Comparison of ENCODE assay signal across 8 cellular contexts in genomic region chr1:67766117-67766978, GRCh38.
DNase-seq lines count a peak whose midpoint lies in the region; TF ChIP-seq lines count a peak whose summit lies in the region.

No MANE protein-coding gene starts in this region.

- DNase-seq in KG1 (lab: John Stamatoyannopoulos, UW) (peak; percentile 31), SKM-1 (lab: John Stamatoyannopoulos, UW; ENCODE audit: unreplicated experiment) (peak; percentile 11), breast epithelium (ENCODE audit: low spot score in 2 of 2) (no peak), islet precursor cell (peak; percentile 72), smooth muscle cell (lab: John Stamatoyannopoulos, UW; ENCODE audit: unreplicated experiment) (peak; percentile 10), NCI-H128 (lab: John Stamatoyannopoulos, UW; ENCODE audit: unreplicated experiment) (no peak)

- WGBS in smooth muscle cell (ENCODE audit: low lambda C conversion rate) = 9% methylated on average over 17 of the region's 17 CpGs

- intact Hi-C loops in breast epithelium (cut with DNase I; ENCODE audit: low total_unique reads) = loop anchor here (5.0 kb wide), 1 partner anchor 696 kb away; no protein-coding TSS in a partner anchor

- peaks cover 6% of the 10 kb centered on the region for H4K20me1 ChIP-seq in smooth muscle cell (ENCODE audit: low read depth)

- H3K9me3 ChIP-seq in breast epithelium (no peaks in the 10 kb centered on the region), smooth muscle cell (replicated peaks; ENCODE audit: low read depth) (no peaks in the 10 kb centered on the region)

- peak overlapping the region; percentile 90 for H3K27ac ChIP-seq in ACC112 (ENCODE audit: low read depth, low read length)
- peak overlapping the region in 1 of 2 donors; percentile 20 for H3K27ac ChIP-seq in breast epithelium
- peak overlapping the region; percentile 74 for H3K27ac ChIP-seq in smooth muscle cell (ENCODE audit: low read depth)

- H2AFZ ChIP-seq in ACC112 (ENCODE audit: low read length, unreplicated experiment) (peak overlapping the region; percentile 9), smooth muscle cell (ENCODE audit: low read depth) (no peak overlapping the region)

- H3K79me2 ChIP-seq in ACC112 (ENCODE audit: control insufficient read depth, insufficient read depth, low read length, unreplicated experiment) (peaks cover 91% of the 10 kb centered on the region), smooth muscle cell (ENCODE audit: low read depth) (peaks cover 7% of the 10 kb centered on the region)

- peak overlapping the region; percentile 66 for H3K4me3 ChIP-seq in ACC112 (ENCODE audit: low read depth, low read length)
- no peak overlapping the region for H3K4me3 ChIP-seq in GM12875 (ENCODE audit: low read depth, low read length)
- peak overlapping the region in 2 of 3 donors; percentile 19 to 47 for H3K4me3 ChIP-seq in breast epithelium
- H3K4me3 ChIP-seq in smooth muscle cell = peak overlapping the region; percentile 35

- H3K4me1 ChIP-seq in ACC112 (ENCODE audit: control insufficient read depth, insufficient read depth, low read length, unreplicated experiment) (peaks cover 51% of the 10 kb centered on the region), breast epithelium (no peaks in the 10 kb centered on the region), smooth muscle cell (ENCODE audit: low read depth) (peaks cover 24% of the 10 kb centered on the region)

- TF ChIP-seq CTCF in GM12875 (IDR thresholded peaks at IDR 0.05; ENCODE audit: borderline replicate concordance, insufficient read depth, low read depth, low read length) (peak; percentile 56), breast epithelium (IDR thresholded peaks at IDR 0.05) (peak; percentile 85 to 89 (median 86)), smooth muscle cell (IDR thresholded peaks at IDR 0.05; ENCODE audit: borderline replicate concordance, insufficient read depth, poor library complexity, severe bottlenecking) (peak; percentile 78)

- peak overlapping the region; percentile 45 for H3K9ac ChIP-seq in smooth muscle cell (ENCODE audit: low read depth)

- no peaks in the 10 kb centered on the region for H3K27me3 ChIP-seq in ACC112 (ENCODE audit: insufficient read depth, low read length)
- H3K27me3 ChIP-seq in breast epithelium = no peaks in the 10 kb centered on the region
- no peaks in the 10 kb centered on the region for H3K27me3 ChIP-seq in smooth muscle cell (ENCODE audit: low read depth)

- peaks cover 3% of the 10 kb centered on the region for H3F3A ChIP-seq in smooth muscle cell (ENCODE audit: low read depth)

- no peaks in the 10 kb centered on the region for H3K36me3 ChIP-seq in ACC112 (ENCODE audit: insufficient read depth, low read length)
- no peaks in the 10 kb centered on the region for H3K36me3 ChIP-seq in breast epithelium
- H3K36me3 ChIP-seq in smooth muscle cell (ENCODE audit: low read depth) = no peaks in the 10 kb centered on the region

- TF ChIP-seq POLR2A in breast epithelium (IDR thresholded peaks at IDR 0.05) = no peak

- H3K4me2 ChIP-seq in smooth muscle cell = peak overlapping the region; percentile 82

Comparison
In these comparisons a context has a peak if more than half of its experiments do, and no peak if none do; other contexts are left out.
1. DNase-seq: peak in KG1 (single experiment), SKM-1 (single experiment), islet precursor cell (single experiment) and smooth muscle cell (single experiment); none in breast epithelium (0 of 2) and NCI-H128 (single experiment).
2. Peak in every context shown above with its lines, with median percentiles within 50 percentile points of each other: CTCF ChIP-seq.